In the genomic region with DNA sequence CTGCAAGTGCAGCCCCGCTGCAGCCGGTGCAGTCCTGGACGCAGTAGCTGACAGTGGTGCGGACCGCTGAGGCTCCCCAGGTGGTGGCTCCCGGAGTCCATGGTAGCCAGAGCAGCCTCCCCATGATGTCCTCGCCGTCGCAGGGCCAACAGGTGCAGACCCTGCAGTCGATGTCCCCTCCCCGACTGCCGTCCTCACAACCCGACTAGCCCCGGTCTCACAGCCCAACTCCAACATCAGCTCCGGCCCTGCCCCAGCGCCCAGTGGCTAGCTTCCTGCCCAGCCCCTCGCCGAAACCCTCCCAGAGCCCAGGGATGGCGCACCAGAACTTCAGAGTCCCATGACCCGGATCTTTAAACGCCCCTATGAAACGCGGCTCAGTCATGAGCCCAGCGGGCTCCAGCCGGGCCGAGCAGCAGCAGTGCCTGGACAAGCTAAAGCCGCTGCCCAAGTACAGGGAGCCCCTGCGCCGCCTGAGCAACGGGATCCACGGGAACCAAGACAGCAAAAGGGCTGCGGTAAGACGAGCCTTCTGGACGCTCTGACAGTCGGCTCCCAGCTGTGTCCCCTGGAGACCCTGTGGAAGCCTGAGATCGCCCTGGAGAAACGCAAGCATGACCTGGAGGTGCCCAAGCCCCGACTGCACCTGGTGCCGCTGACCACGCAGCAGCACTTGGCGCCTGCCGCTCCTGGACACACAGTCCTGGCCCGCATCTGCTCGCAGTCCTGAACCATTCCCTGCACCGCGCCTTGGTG, we compare ENCODE assay signal across 1 cellular context.
TF ChIP-seq lines count a peak whose summit lies in the region.

No MANE protein-coding gene starts in this region.

TF ChIP-seq in K562, 482 proteins besides CTCF, POLR2A, EP300 and RAD21 (continued from another document):
- TF ChIP-seq, protein P1, sequence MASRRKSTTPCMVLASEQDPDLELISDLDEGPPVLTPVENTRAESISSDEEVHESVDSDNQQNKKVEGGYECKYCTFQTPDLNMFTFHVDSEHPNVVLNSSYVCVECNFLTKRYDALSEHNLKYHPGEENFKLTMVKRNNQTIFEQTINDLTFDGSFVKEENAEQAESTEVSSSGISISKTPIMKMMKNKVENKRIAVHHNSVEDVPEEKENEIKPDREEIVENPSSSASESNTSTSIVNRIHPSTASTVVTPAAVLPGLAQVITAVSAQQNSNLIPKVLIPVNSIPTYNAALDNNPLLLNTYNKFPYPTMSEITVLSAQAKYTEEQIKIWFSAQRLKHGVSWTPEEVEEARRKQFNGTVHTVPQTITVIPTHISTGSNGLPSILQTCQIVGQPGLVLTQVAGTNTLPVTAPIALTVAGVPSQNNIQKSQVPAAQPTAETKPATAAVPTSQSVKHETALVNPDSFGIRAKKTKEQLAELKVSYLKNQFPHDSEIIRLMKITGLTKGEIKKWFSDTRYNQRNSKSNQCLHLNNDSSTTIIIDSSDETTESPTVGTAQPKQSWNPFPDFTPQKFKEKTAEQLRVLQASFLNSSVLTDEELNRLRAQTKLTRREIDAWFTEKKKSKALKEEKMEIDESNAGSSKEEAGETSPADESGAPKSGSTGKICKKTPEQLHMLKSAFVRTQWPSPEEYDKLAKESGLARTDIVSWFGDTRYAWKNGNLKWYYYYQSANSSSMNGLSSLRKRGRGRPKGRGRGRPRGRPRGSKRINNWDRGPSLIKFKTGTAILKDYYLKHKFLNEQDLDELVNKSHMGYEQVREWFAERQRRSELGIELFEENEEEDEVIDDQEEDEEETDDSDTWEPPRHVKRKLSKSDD (conservative IDR thresholded peaks at IDR 0.05; ENCODE audit: low read length) = no peak
- TF ChIP-seq, protein P2, sequence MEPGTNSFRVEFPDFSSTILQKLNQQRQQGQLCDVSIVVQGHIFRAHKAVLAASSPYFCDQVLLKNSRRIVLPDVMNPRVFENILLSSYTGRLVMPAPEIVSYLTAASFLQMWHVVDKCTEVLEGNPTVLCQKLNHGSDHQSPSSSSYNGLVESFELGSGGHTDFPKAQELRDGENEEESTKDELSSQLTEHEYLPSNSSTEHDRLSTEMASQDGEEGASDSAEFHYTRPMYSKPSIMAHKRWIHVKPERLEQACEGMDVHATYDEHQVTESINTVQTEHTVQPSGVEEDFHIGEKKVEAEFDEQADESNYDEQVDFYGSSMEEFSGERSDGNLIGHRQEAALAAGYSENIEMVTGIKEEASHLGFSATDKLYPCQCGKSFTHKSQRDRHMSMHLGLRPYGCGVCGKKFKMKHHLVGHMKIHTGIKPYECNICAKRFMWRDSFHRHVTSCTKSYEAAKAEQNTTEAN (CRISPR knock-in tag; IDR thresholded peaks at IDR 0.05) = no peak
- TF ChIP-seq, protein P3, sequence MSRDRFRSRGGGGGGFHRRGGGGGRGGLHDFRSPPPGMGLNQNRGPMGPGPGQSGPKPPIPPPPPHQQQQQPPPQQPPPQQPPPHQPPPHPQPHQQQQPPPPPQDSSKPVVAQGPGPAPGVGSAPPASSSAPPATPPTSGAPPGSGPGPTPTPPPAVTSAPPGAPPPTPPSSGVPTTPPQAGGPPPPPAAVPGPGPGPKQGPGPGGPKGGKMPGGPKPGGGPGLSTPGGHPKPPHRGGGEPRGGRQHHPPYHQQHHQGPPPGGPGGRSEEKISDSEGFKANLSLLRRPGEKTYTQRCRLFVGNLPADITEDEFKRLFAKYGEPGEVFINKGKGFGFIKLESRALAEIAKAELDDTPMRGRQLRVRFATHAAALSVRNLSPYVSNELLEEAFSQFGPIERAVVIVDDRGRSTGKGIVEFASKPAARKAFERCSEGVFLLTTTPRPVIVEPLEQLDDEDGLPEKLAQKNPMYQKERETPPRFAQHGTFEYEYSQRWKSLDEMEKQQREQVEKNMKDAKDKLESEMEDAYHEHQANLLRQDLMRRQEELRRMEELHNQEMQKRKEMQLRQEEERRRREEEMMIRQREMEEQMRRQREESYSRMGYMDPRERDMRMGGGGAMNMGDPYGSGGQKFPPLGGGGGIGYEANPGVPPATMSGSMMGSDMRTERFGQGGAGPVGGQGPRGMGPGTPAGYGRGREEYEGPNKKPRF (IDR thresholded peaks at IDR 0.05; ENCODE audit: low read depth, low read length) = no peak
- no peak for TF ChIP-seq POLR2G (IDR thresholded peaks at IDR 0.05; ENCODE audit: low read depth, low read length)
- no peak for TF ChIP-seq NR1H2 (CRISPR knock-in tag; IDR thresholded peaks at IDR 0.05)
- TF ChIP-seq ZNF239 (CRISPR knock-in tag; IDR thresholded peaks at IDR 0.05) = no peak
- TF ChIP-seq MTA2 (IDR thresholded peaks at IDR 0.05; ENCODE audit: low read depth) = no peak
- TF ChIP-seq POLR2H (tag; IDR thresholded peaks at IDR 0.05; ENCODE audit: low read depth) = no peak
- TF ChIP-seq KDM1A (IDR thresholded peaks at IDR 0.05) = no peak
- TF ChIP-seq, protein P4, sequence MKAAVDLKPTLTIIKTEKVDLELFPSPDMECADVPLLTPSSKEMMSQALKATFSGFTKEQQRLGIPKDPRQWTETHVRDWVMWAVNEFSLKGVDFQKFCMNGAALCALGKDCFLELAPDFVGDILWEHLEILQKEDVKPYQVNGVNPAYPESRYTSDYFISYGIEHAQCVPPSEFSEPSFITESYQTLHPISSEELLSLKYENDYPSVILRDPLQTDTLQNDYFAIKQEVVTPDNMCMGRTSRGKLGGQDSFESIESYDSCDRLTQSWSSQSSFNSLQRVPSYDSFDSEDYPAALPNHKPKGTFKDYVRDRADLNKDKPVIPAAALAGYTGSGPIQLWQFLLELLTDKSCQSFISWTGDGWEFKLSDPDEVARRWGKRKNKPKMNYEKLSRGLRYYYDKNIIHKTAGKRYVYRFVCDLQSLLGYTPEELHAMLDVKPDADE (conservative IDR thresholded peaks at IDR 0.05; ENCODE audit: control insufficient read depth, low read depth, low read length) = no peak
- TF ChIP-seq MAFG (tag; conservative IDR thresholded peaks at IDR 0.05) = no peak
